ENCODE assay signal across 10 cellular contexts in the genomic region with DNA sequence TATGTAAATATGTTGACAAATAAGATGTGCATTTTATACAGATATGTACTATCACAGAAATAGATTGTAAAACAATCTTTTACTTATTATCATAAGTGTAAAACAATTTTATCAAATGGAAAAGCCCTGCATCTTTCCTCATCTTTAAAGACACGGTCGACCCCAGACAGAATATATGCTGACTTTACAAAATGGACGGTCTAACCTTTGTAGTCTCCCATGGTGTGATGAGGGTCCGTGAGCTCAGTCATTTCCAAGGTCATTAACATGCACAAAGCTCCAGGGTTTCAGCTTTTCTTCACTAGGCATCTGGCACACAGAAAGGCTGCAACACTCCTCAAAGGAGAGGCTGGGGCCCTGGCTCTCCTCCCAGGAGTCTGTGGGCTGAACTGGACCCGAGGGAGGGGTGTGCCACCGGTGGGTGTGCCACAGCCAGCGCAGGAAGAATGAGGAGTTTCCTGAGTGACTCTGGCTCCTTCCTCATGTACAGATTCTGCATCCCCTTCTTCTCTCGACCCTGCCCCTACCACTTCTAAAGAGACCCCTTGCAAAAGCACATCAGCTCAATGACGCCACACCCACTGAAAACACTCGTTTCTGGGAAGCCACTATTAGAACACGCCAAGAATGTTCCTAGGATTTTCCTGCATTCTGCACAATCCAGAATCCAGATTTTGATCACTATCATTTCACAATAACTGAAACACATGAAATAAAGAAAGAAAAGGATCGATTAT. TPM values are rescaled to one million over a fixed set of nuclear protein-coding genes. Genes with fewer than 3 reads are reported as not detected.
DNase-seq lines count a peak whose midpoint lies in the region; ATAC-seq, FAIRE-seq and TF ChIP-seq lines count a peak whose summit lies in the region.
"Had no signal": no experiment of that assay in that cellular context is flagged by ENCODE, and none has a peak within 500 bp of the region (broad histone marks: within the 10 kb centered on the region; RNA-seq: fewer than 3 reads in every experiment).

No MANE protein-coding gene starts in this region.

- no peaks in the 10 kb centered on the region for H3K36me3 Mint-ChIP-seq in progenitor cell of endocrine pancreas (ENCODE audit: insufficient read depth)

- H3K27me3 Mint-ChIP-seq in progenitor cell of endocrine pancreas = peaks cover 74% of the 10 kb centered on the region

- H3K4me3 ChIP-seq in heart left ventricle = peak overlapping the region; percentile 21 to 61 (median 54)

- DNase-seq in Ammon's horn (ENCODE audit: low spot score) (peak; percentile 67), anterior cingulate cortex (lab: John Stamatoyannopoulos, UW) (peak in 41 of 58 donors; percentile 11 to 86 (median 44)), heart left ventricle (peak; percentile 48 to 79 (median 72)), progenitor cell of endocrine pancreas (ENCODE audit: low spot score, unreplicated experiment) (no peak), NCI-H2107 (lab: John Stamatoyannopoulos, UW) (no peak), frontal cortex (ENCODE audit: low spot score in 2 of 2) (no peak), H54 (ENCODE audit: insufficient read length, low spot score) (no peak)
- DNase-seq: central memory CD4-positive, alpha-beta T cell; MV-4-11 had no signal

- H3K4me3 Mint-ChIP-seq in progenitor cell of endocrine pancreas (ENCODE audit: low read depth) = peak overlapping the region; percentile 41

- peak; percentile 38 to 71 (median 64) for ATAC-seq in heart left ventricle
- ATAC-seq in GM19023 (IDR thresholded peaks at IDR 0.05; ENCODE audit: unreplicated experiment) = no peak

- intact Hi-C loops in heart left ventricle (cut with DNase I) = loop anchor here in 8 of 10 donors (2.0 to 10.0 kb wide), 6 partner anchors 31 to 132 kb away; no protein-coding TSS in a partner anchor

- TF ChIP-seq CTCF in heart left ventricle (IDR thresholded peaks at IDR 0.05) (no peak), progenitor cell of endocrine pancreas (IDR thresholded peaks at IDR 0.05; ENCODE audit: unreplicated experiment) (no peak)

- FAIRE-seq in frontal cortex (lab: Jason Lieb, UNC) (no peak), H54 (lab: Jason Lieb, UNC) (no peak)

- no peaks in the 10 kb centered on the region for H3K9me3 ChIP-seq in heart left ventricle

- peak in 1 of 2 donors; percentile 21 for TF ChIP-seq POLR2A in heart left ventricle (IDR thresholded peaks at IDR 0.05)
- no peak for TF ChIP-seq POLR2A in H54 (IDR thresholded peaks at IDR 0.05; ENCODE audit: low read depth, low read length)

- peaks cover 15% of the 10 kb centered on the region for H3K4me1 Mint-ChIP-seq in progenitor cell of endocrine pancreas (ENCODE audit: low read depth)

- peaks cover 16 to 87% (median 51%) of the 10 kb centered on the region in 12 donors for H3K4me1 ChIP-seq in heart left ventricle

- no peaks in the 10 kb centered on the region for H3K9me3 Mint-ChIP-seq in progenitor cell of endocrine pancreas (ENCODE audit: low read depth)

- peak overlapping the region; percentile 77 to 94 (median 85) for H3K27ac ChIP-seq in heart left ventricle

- no peaks in the 10 kb centered on the region for H3K36me3 ChIP-seq in heart left ventricle

- 10 to 14% (median 12%) methylated on average over 12 of the region's 12 CpGs for WGBS in heart left ventricle, 4 donors

- peak overlapping the region; percentile 69 for H3K27ac Mint-ChIP-seq in progenitor cell of endocrine pancreas

- H3K27me3 ChIP-seq in heart left ventricle = no peaks in the 10 kb centered on the region

RNA-seq across cellular contexts. Expression of a gene that starts 26.2 kb away (rescaled TPM):
- total RNA-seq in heart left ventricle (100 to 1,000 TPM; 491 to 713 (median 575) TPM), progenitor cell of endocrine pancreas (59.1 and 60.5 TPM in 2 replicates), frontal cortex (51.4 TPM)
- polyA plus RNA-seq in heart left ventricle = 100 to 1,000 TPM; 242 to 276 TPM

Comparison
In these comparisons a context has a peak if more than half of its experiments do, and no peak if none do; other contexts are left out.
1. DNase-seq: peak in Ammon's horn (single experiment), anterior cingulate cortex (41 of 58) and heart left ventricle (5 of 5); none in progenitor cell of endocrine pancreas (single experiment), NCI-H2107 (single experiment), frontal cortex (0 of 2) and H54 (single experiment).